In genomic region chr1:10378071-10378841, GRCh38 we compare ENCODE assay signal across 9 cellular contexts. TPM values are rescaled to one million over a fixed set of nuclear protein-coding genes. Genes with fewer than 3 reads are reported as not detected.
DNase-seq lines count a peak whose midpoint lies in the region; ATAC-seq and TF ChIP-seq lines count a peak whose summit lies in the region.
"Had no signal": no experiment of that assay in that cellular context is flagged by ENCODE, and none has a peak within 500 bp of the region (broad histone marks: within the 10 kb centered on the region; RNA-seq: fewer than 3 reads in every experiment).

No MANE protein-coding gene starts in this region.

- no peaks in the 10 kb centered on the region for H3K27me3 Mint-ChIP-seq in activated T-cell treated with anti-CD3 and anti-CD28 coated beads, Interleukin-2, amount 50 U/mL, for 24 hours

- H3K4me3 ChIP-seq in cardiac fibroblast (replicated peaks in 1 of 2; ENCODE audit: low read depth in 2 of 2, low read length in 2 of 2) (no peak overlapping the region), right lobe of liver (no peak overlapping the region)

- H3K4me1 Mint-ChIP-seq in activated T-cell treated with anti-CD3 and anti-CD28 coated beads, Interleukin-2, amount 50 U/mL, for 24 hours (ENCODE audit: low read depth): no peaks in the 10 kb centered on the region

- H3K4me1 ChIP-seq in right lobe of liver: no peaks in the 10 kb centered on the region

- H3K4me3 Mint-ChIP-seq in activated T-cell treated with anti-CD3 and anti-CD28 coated beads, Interleukin-2, amount 50 U/mL, for 24 hours: no peak overlapping the region

- no peaks in the 10 kb centered on the region for H3K9me3 Mint-ChIP-seq in activated T-cell treated with anti-CD3 and anti-CD28 coated beads, Interleukin-2, amount 50 U/mL, for 24 hours

- TF ChIP-seq CTCF in cardiac fibroblast (IDR thresholded peaks at IDR 0.05; ENCODE audit: low read depth, low read length): no peak
- TF ChIP-seq CTCF in right lobe of liver (IDR thresholded peaks at IDR 0.05): no peak

- WGBS in right lobe of liver (ENCODE audit: insufficient coverage, low coverage, low lambda C conversion rate, missing lambda C conversion rate): 50% methylated on average over 10 of the region's 15 CpGs

- peaks cover 0 to 51% (median 16%) of the 10 kb centered on the region in 4 donors for H3K36me3 ChIP-seq in right lobe of liver

- H3K9me3 ChIP-seq in right lobe of liver: no peaks in the 10 kb centered on the region

- H3K27ac Mint-ChIP-seq in activated T-cell treated with anti-CD3 and anti-CD28 coated beads, Interleukin-2, amount 50 U/mL, for 24 hours: peak overlapping the region; percentile 24

- ATAC-seq in right lobe of liver (peak; percentile 66 to 73 (median 68)), GM19351 (IDR thresholded peaks at IDR 0.05; ENCODE audit: unreplicated experiment) (no peak)

- intact Hi-C loops in right lobe of liver (cut with DNase I): loop anchor here in 1 of 2 donors (10.0 kb wide), 1 partner anchor 47 kb away; no protein-coding TSS in a partner anchor

- H3K36me3 Mint-ChIP-seq in activated T-cell treated with anti-CD3 and anti-CD28 coated beads, Interleukin-2, amount 50 U/mL, for 24 hours (ENCODE audit: low read depth): peaks cover 33% of the 10 kb centered on the region

- H3K27me3 ChIP-seq in right lobe of liver: no peaks in the 10 kb centered on the region

- TF ChIP-seq POLR2A in right lobe of liver (IDR thresholded peaks at IDR 0.05): no peak

- H3K27ac ChIP-seq in right lobe of liver: peak overlapping the region in 2 of 3 donors; percentile 22 to 40

- no peak for DNase-seq in activated T-cell treated with anti-CD3 and anti-CD28 coated beads, Interleukin-2, amount 50 U/mL, for 24 hours
- no peak for DNase-seq in activated T-cell treated with anti-CD3 and anti-CD28 coated beads, Interleukin-2, amount 50 U/mL, for 1 hour
- peak; percentile 91 to 92 for DNase-seq in cardiac fibroblast (ENCODE audit: low read depth in 2 of 2)
- DNase-seq in right lobe of liver: peak; percentile 52 to 72 (median 59)
- DNase-seq in ureter (ENCODE audit: low spot score): peak; percentile 56
- DNase-seq in NCI-H146 (lab: John Stamatoyannopoulos, UW): no peak
- DNase-seq in DMS79 treated with DMSO at 0.1 percent for 48 hours (lab: John Stamatoyannopoulos, UW): no peak
- DNase-seq: NCI-H524 treated with DMSO at 0.1 percent for 48 hours had no signal

RNA-seq across cellular contexts. Expression of gene PGD, which starts 20.6 kb away (rescaled TPM):
- 100 to 1,000 TPM in 1 of 6 experiments, 10 to 100 TPM in 5; 51.9 to 151 (median 72.0) TPM for total RNA-seq in right lobe of liver
- total RNA-seq in ureter: 85.1 TPM

RNA-seq across cellular contexts. Expression of gene CENPS, which starts 52.0 kb away (rescaled TPM):
- 1 to 10 TPM; 1.8 to 9.3 (median 5.7) TPM for total RNA-seq in right lobe of liver
- total RNA-seq in ureter: 14.9 TPM

Comparison
In these comparisons a context has a peak if more than half of its experiments do, and no peak if none do; other contexts are left out.
1. DNase-seq: peak in cardiac fibroblast (2 of 2), right lobe of liver (3 of 3) and ureter (single experiment); none in activated T-cell treated with anti-CD3 and anti-CD28 coated beads, Interleukin-2, amount 50 U/mL, for 24 hours (single experiment), activated T-cell treated with anti-CD3 and anti-CD28 coated beads, Interleukin-2, amount 50 U/mL, for 1 hour (single experiment), NCI-H146 (single experiment) and DMS79 treated with DMSO at 0.1 percent for 48 hours (single experiment).